Comparison of ENCODE assay signal across 1 cellular context in genomic region chr22:42963231-42963595, GRCh38.
TF ChIP-seq lines count a peak whose summit lies in the region.

No MANE protein-coding gene starts in this region.

TF ChIP-seq in HCT116, 20 proteins besides CTCF, POLR2A, EP300 and RAD21 (continued from another document):
- TF ChIP-seq MAX (IDR thresholded peaks at IDR 0.05) (no peak), ZFX (IDR thresholded peaks at IDR 0.05) (no peak), EZH2phosphoT487 (IDR thresholded peaks at IDR 0.05; ENCODE audit: borderline replicate concordance) (no peak), EZH2 (IDR thresholded peaks at IDR 0.05) (no peak)
